In genomic region chr1:224544711-224545110, GRCh38 we compare ENCODE assay signal across 16 cellular contexts.
"Had no signal": no experiment of that assay in that cellular context is flagged by ENCODE, and none has a peak within 500 bp of the region (broad histone marks: within the 10 kb centered on the region; RNA-seq: fewer than 3 reads in every experiment).

No MANE protein-coding gene starts in this region.

- H3K36me3 ChIP-seq: adrenal gland, pancreas, stomach, thyroid gland, vagina had no signal

- H3K9me3 Mint-ChIP-seq: activated CD4-positive, alpha-beta T cell treated with anti-CD3 and anti-CD28 coated beads, Interleukin-2, amount 10 ng/mL, durations not matched to agents 7 days and 5 days; mesothelial cell of epicardium had no signal

- DNase-seq: activated CD4-positive, alpha-beta T cell treated with anti-CD3 and anti-CD28 coated beads, Interleukin-2, amount 10 ng/mL, durations not matched to agents 7 days and 5 days; activated CD4-positive, CD25-positive, alpha-beta regulatory T cell; activated naive CD4-positive, alpha-beta T cell treated with anti-CD3 and anti-CD28 coated beads, Interleukin-2, amount 50 U/mL, for 16 hours; adrenal gland; caudate nucleus; effector CD8-positive, alpha-beta T cell; hippocampal formation; kidney glomerular epithelial cell; pancreas; stimulated activated CD4-positive, alpha-beta T cell treated with anti-CD3 and anti-CD28 coated beads, Interleukin-4, amount 100 ng/mL, for 1 hour; stomach; thyroid gland had no signal

- ATAC-seq: pancreas had no signal

- H3K27ac ChIP-seq: adrenal gland, coronary artery, pancreas, stomach, thyroid gland, vagina had no signal

- H3K4me3 Mint-ChIP-seq: activated CD4-positive, alpha-beta T cell treated with anti-CD3 and anti-CD28 coated beads, Interleukin-2, amount 10 ng/mL, durations not matched to agents 7 days and 5 days; mesothelial cell of epicardium; neural crest cell had no signal

- H3K4me1 ChIP-seq: adrenal gland, thyroid gland had no signal

- H3K9me3 ChIP-seq: adrenal gland, pancreas, stomach, thyroid gland, vagina had no signal

- H3K4me1 Mint-ChIP-seq: mesothelial cell of epicardium had no signal

- H3K27me3 ChIP-seq: adrenal gland, pancreas, stomach, thyroid gland, vagina had no signal

- H3K36me3 Mint-ChIP-seq: mesothelial cell of epicardium had no signal

- H3K4me3 ChIP-seq: adrenal gland, coronary artery, pancreas, stomach, thyroid gland, vagina had no signal

- H3K27ac Mint-ChIP-seq: activated CD4-positive, alpha-beta T cell treated with anti-CD3 and anti-CD28 coated beads, Interleukin-2, amount 10 ng/mL, durations not matched to agents 7 days and 5 days; mesothelial cell of epicardium had no signal

- FAIRE-seq: pancreas had no signal
